Comparison of ENCODE assay signal across 15 cellular contexts in genomic region chr4:6773106-6773505, GRCh38. TPM values are rescaled to one million over a fixed set of nuclear protein-coding genes. Genes with fewer than 3 reads are reported as not detected.
DNase-seq lines count a peak whose midpoint lies in the region; ATAC-seq and TF ChIP-seq lines count a peak whose summit lies in the region.
"Had no signal": no experiment of that assay in that cellular context is flagged by ENCODE, and none has a peak within 500 bp of the region (broad histone marks: within the 10 kb centered on the region; RNA-seq: fewer than 3 reads in every experiment).

No MANE protein-coding gene starts in this region.

- intact Hi-C loops in left colon (cut with DNase I, micrococcal nuclease) (no loop called here), stomach (cut with DNase I; ENCODE audit: low total_unique reads) (no loop called here)

- peak overlapping the region; percentile 89 for H3K27ac ChIP-seq in skeletal muscle tissue (ENCODE audit: low read depth, low read length)
- no peak overlapping the region for H3K27ac ChIP-seq in stomach

- ATAC-seq in left colon (peak; percentile 22), HG03521 (IDR thresholded peaks at IDR 0.05; ENCODE audit: unreplicated experiment) (no peak), HG03139 (IDR thresholded peaks at IDR 0.05; ENCODE audit: unreplicated experiment) (no peak)
- ATAC-seq: naive thymus-derived CD8-positive, alpha-beta T cell; stimulated activated naive CD8-positive, alpha-beta T cell treated with anti-CD3 and anti-CD28 coated beads, Interleukin-15, amount 100 ng/mL, for 72 hours had no signal

- TF ChIP-seq EP300 in stomach (IDR thresholded peaks at IDR 0.05) = no peak

- DNase-seq in M059J (ENCODE audit: low read depth) (peak; percentile 78), brain pericyte (ENCODE audit: low read depth, low spot score) (peak; percentile 37), left colon (peak in 1 of 2 donors; percentile 31), AG08396 (ENCODE audit: low spot score) (no peak), stomach (no peak)
- DNase-seq: activated B cell treated with CpG ODN at 0.5 μM for 24 hours; activated CD8-positive, alpha-beta memory T cell treated with anti-CD3 and anti-CD28 coated beads, Interleukin-2, amount 50 U/mL, for 4 hours; activated naive CD4-positive, alpha-beta T cell treated with anti-CD3 and anti-CD28 coated beads, Interleukin-2, amount 50 U/mL, for 16 hours; CD4-positive, CD25-positive, alpha-beta regulatory T cell; naive thymus-derived CD8-positive, alpha-beta T cell; stimulated activated naive CD8-positive, alpha-beta T cell treated with anti-CD3 and anti-CD28 coated beads, Interleukin-15, amount 100 ng/mL, for 72 hours had no signal

- H3K4me3 ChIP-seq in skeletal muscle tissue (ENCODE audit: low read length in 3 of 3) (no peak overlapping the region), stomach (no peak overlapping the region)
- H3K4me3 ChIP-seq: HAP-1 had no signal

- peaks cover 33 to 62% (median 48%) of the 10 kb centered on the region in 3 donors for H3K4me1 ChIP-seq in skeletal muscle tissue (ENCODE audit: control insufficient read depth in 3 of 3, insufficient read depth in 3 of 3, low read length in 3 of 3)
- peaks cover 1 to 20% (median 4%) of the 10 kb centered on the region in 4 donors for H3K4me1 ChIP-seq in stomach
- H3K4me1 ChIP-seq: HAP-1 had no signal

- no peak for TF ChIP-seq POLR2A in stomach (IDR thresholded peaks at IDR 0.05)

- H3K36me3 ChIP-seq in skeletal muscle tissue (ENCODE audit: control insufficient read depth in 3 of 3, insufficient read depth in 3 of 3, low read length in 3 of 3) (no peaks in the 10 kb centered on the region), stomach (no peaks in the 10 kb centered on the region)
- H3K36me3 ChIP-seq: HAP-1 had no signal

- TF ChIP-seq CTCF in stomach (IDR thresholded peaks at IDR 0.05) = no peak

- H3K9me3 ChIP-seq in skeletal muscle tissue (ENCODE audit: control insufficient read depth in 3 of 3, low read length in 3 of 3) (no peaks in the 10 kb centered on the region), stomach (no peaks in the 10 kb centered on the region)
- H3K9me3 ChIP-seq: HAP-1 had no signal

- peak overlapping the region in 1 of 3 donors; percentile 48 for H3K9ac ChIP-seq in skeletal muscle tissue (ENCODE audit: low read depth in 1 of 3, low read length in 3 of 3)

- whole genome bisulfite sequencing in stomach, 5 donors = 65 to 85% (median 79%) methylated on average over 6 of the region's 6 CpGs

- H3K27me3 ChIP-seq in skeletal muscle tissue (ENCODE audit: control insufficient read depth in 3 of 3, insufficient read depth in 3 of 3, low read length in 3 of 3) (no peaks in the 10 kb centered on the region), stomach (peaks cover 0 to 11% (median 0%) of the 10 kb centered on the region in 3 donors)

RNA-seq across cellular contexts. Expression of gene KIAA0232, which starts 9.4 kb away (rescaled TPM):
- 14.3 and 18.5 TPM in 2 replicates for total RNA-seq in M059J (2014; rRNA removed; shearing (Covaris generic))
- total RNA-seq in left colon = 10 to 100 TPM; 40.7 to 49.4 TPM
- 12.5 TPM for total RNA-seq in skeletal muscle tissue
- total RNA-seq in stomach = 10 to 100 TPM in 4 of 5 donors, 1 to 10 TPM in 1; 8.1 to 48.1 (median 23.2) TPM
- polyA plus RNA-seq in stomach = 1 to 10 TPM; 5.1 to 7.5 (median 5.4) TPM

RNA-seq across cellular contexts. Expression of gene BLOC1S4, which starts 57.1 kb away (rescaled TPM):
- total RNA-seq in M059J (2014; rRNA removed; shearing (Covaris generic)) = 15.4 and 18.9 TPM in 2 replicates
- 10 to 100 TPM; 13.3 to 15.0 TPM for total RNA-seq in left colon
- 6.3 TPM for total RNA-seq in skeletal muscle tissue
- 10 to 100 TPM in 4 of 5 donors, 1 to 10 TPM in 1; 9.5 to 64.3 (median 31.5) TPM for total RNA-seq in stomach
- polyA plus RNA-seq in stomach = 10 to 100 TPM in 1 of 3 donors, 1 to 10 TPM in 2; 8.4 to 13.1 (median 8.9) TPM

Comparison
In these comparisons a context has a peak if more than half of its experiments do, and no peak if none do; other contexts are left out.
1. DNase-seq: peak in M059J (single experiment) and brain pericyte (single experiment); none in AG08396 (single experiment) and stomach (single experiment).